In the genomic region with DNA sequence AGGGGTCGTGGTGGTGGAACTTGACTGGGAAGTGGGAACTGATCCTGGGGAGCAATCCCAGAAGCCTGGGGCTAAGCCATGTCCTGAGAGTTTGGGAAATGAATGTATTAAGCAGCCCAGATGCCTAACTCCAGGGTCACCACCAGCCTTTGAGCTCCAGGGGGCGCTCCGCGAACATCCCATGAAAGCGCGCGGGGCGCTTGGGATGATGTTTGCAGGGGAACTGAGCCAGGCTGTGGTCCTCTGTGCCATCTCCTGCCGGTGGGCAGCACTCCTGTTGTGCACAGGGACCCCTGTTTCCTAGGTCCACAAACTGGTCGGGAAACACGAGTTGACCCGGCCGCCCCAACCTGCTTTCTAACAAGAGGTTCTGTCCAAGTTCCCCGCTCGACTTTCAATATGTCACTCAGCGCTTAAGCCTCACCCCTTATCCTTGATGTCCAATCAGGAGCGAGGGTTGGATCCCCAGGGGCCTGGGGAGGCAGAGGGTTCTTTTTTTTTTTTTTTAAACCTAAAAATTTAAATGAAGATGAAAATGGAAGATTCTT, we compare ENCODE assay signal across 8 cellular contexts. TPM values are rescaled to one million over a fixed set of nuclear protein-coding genes. Genes with fewer than 3 reads are reported as not detected.
DNase-seq lines count a peak whose midpoint lies in the region; ATAC-seq and TF ChIP-seq lines count a peak whose summit lies in the region.

No MANE protein-coding gene starts in this region.

- peak; percentile 64 for ATAC-seq in GM21390 (IDR thresholded peaks at IDR 0.05; ENCODE audit: unreplicated experiment)

- TF ChIP-seq CTCF in BJ (IDR thresholded peaks at IDR 0.05; ENCODE audit: insufficient read depth, low read depth, low read length), result peak; percentile 98

- DNase-seq in BJ (ENCODE audit: low read depth) (peak; percentile 19), MG63 (peak; percentile 61), SK-MEL-5 (ENCODE audit: low read depth, low spot score) (peak; percentile 90), germinal center (ENCODE audit: low spot score) (peak; percentile 89), non-pigmented ciliary epithelial cell (ENCODE audit: low read depth) (peak; percentile 26)
- DNase-seq in activated naive CD4-positive, alpha-beta T cell treated with Interleukin-2 at 50 U/mL for 16 hours, result peak; percentile 74

- no peaks in the 10 kb centered on the region for H3K4me1 ChIP-seq in stomach smooth muscle (ENCODE audit: control insufficient read depth, insufficient read depth, low read length)

- CTCF ChIA-PET in BJ (lab: Yijun Ruan, JAX), result interaction anchor here (0.6 to 7.3 kb wide), 19 partner anchors 9 to 375 kb away, joined by 3 to 104 read pairs (median 5); a partner anchor contains a TSS

- no peaks in the 10 kb centered on the region for H3K9me3 ChIP-seq in MG63
- no peaks in the 10 kb centered on the region for H3K9me3 ChIP-seq in stomach smooth muscle (ENCODE audit: control insufficient read depth in 2 of 2, low read length in 2 of 2)

- POLR2A ChIA-PET in BJ (lab: Charles Lee), result no interaction called here

- H3K27ac ChIP-seq in stomach smooth muscle (ENCODE audit: low read length), result no peak overlapping the region

- H3K27me3 ChIP-seq in BJ (ENCODE audit: control insufficient read depth, insufficient read depth, low read length) (no peaks in the 10 kb centered on the region; the same call in 1 of the 2 replicates), MG63 (peaks cover 10% of the 10 kb centered on the region; the same call in 1 of the 2 replicates), stomach smooth muscle (ENCODE audit: control insufficient read depth in 1 of 2, insufficient read depth in 2 of 2, low read length in 2 of 2) (peaks cover 0 to 2% of the 10 kb centered on the region in 2 donors)

- H3K4me3 ChIP-seq in BJ (ENCODE audit: low read depth, low read length) (peak overlapping the region; percentile 58), MG63 (peak overlapping the region; percentile 41), stomach smooth muscle (ENCODE audit: low read length in 2 of 2) (peak overlapping the region; percentile 53 to 77)

- H3K9ac ChIP-seq in stomach smooth muscle (ENCODE audit: low read length in 2 of 2), result peak overlapping the region in 1 of 2 donors; percentile 21

- H3K36me3 ChIP-seq in BJ (ENCODE audit: control insufficient read depth, insufficient read depth, low read length), result no peaks in the 10 kb centered on the region
- no peaks in the 10 kb centered on the region for H3K36me3 ChIP-seq in MG63
- no peaks in the 10 kb centered on the region for H3K36me3 ChIP-seq in stomach smooth muscle (ENCODE audit: control insufficient read depth in 2 of 2, insufficient read depth in 2 of 2, low read length in 2 of 2)

- in situ Hi-C loops in SK-MEL-5 (cut with HindIII; ENCODE audit: low pct_unique_long_range_greater_than_20kb, low sequenced_read_pairs), result no loop called here

RNA-seq across cellular contexts. Expression of a gene that starts 14.4 kb away (rescaled TPM):
- not detected in 2 replicates for polyA plus RNA-seq in BJ (2011; rRNA removed)
- polyA minus RNA-seq in BJ (2011; rRNA and poly(A)+ RNA removed), result not detected in 2 replicates
- total RNA-seq in MG63 (2014; rRNA removed; shearing (Covaris generic); ENCODE audit: low replicate concordance), result not detected in 2 replicates
- total RNA-seq in SK-MEL-5 (2014; rRNA removed; shearing (Covaris generic)), result not detected in 2 replicates
- not detected in 2 replicates for polyA plus RNA-seq in SK-MEL-5 (2015; cell fraction: cytosol; rRNA removed)
- not detected in 2 replicates for polyA plus RNA-seq in SK-MEL-5 (2015; cell fraction: nucleus; rRNA removed)

RNA-seq across cellular contexts. Expression of a gene that starts 40.9 kb away (rescaled TPM):
- 6.6 and 8.4 TPM in 2 replicates for polyA plus RNA-seq in BJ (2011; rRNA removed)
- polyA minus RNA-seq in BJ (2011; rRNA and poly(A)+ RNA removed), result 15.1 and 17.1 TPM in 2 replicates
- 0.30 and 0.81 TPM in 2 replicates for total RNA-seq in MG63 (2014; rRNA removed; shearing (Covaris generic); ENCODE audit: low replicate concordance)
- total RNA-seq in SK-MEL-5 (2014; rRNA removed; shearing (Covaris generic)), result 7.6 and 9.0 TPM in 2 replicates
- 13.7 and 14.0 TPM in 2 replicates for polyA plus RNA-seq in SK-MEL-5 (2015; cell fraction: cytosol; rRNA removed)
- polyA plus RNA-seq in SK-MEL-5 (2015; cell fraction: nucleus; rRNA removed), result 5.6 and 32.5 TPM in 2 replicates

RNA-seq across cellular contexts. Expression of a gene that starts 53.1 kb away (rescaled TPM):
- polyA plus RNA-seq in BJ (2011; rRNA removed), result 228 and 372 TPM in 2 replicates
- polyA minus RNA-seq in BJ (2011; rRNA and poly(A)+ RNA removed), result 129 and 226 TPM in 2 replicates
- 496 and 588 TPM in 2 replicates for total RNA-seq in MG63 (2014; rRNA removed; shearing (Covaris generic); ENCODE audit: low replicate concordance)
- total RNA-seq in SK-MEL-5 (2014; rRNA removed; shearing (Covaris generic)), result 188 and 191 TPM in 2 replicates
- polyA plus RNA-seq in SK-MEL-5 (2015; cell fraction: cytosol; rRNA removed), result 207 and 291 TPM in 2 replicates
- 51.7 and 52.7 TPM in 2 replicates for polyA plus RNA-seq in SK-MEL-5 (2015; cell fraction: nucleus; rRNA removed)

RNA-seq across cellular contexts. Expression of a gene that starts 55.2 kb away (rescaled TPM):
- not detected in 2 replicates for polyA plus RNA-seq in BJ (2011; rRNA removed)
- not detected in 2 replicates for polyA minus RNA-seq in BJ (2011; rRNA and poly(A)+ RNA removed)
- not detected in 2 replicates for total RNA-seq in MG63 (2014; rRNA removed; shearing (Covaris generic); ENCODE audit: low replicate concordance)
- not detected in 2 replicates for total RNA-seq in SK-MEL-5 (2014; rRNA removed; shearing (Covaris generic))
- polyA plus RNA-seq in SK-MEL-5 (2015; cell fraction: cytosol; rRNA removed), result not detected in 2 replicates
- not detected in 2 replicates for polyA plus RNA-seq in SK-MEL-5 (2015; cell fraction: nucleus; rRNA removed)

Comparison
In these comparisons a context has a peak if more than half of its experiments do, and no peak if none do; other contexts are left out.
1. DNase-seq: peak in every context shown above with its lines; median percentile 90 in SK-MEL-5; 89 in germinal center; 74 in activated naive CD4-positive, alpha-beta T cell treated with Interleukin-2 at 50 U/mL for 16 hours; 61 in MG63; 26 in non-pigmented ciliary epithelial cell; 19 in BJ.